ENCODE assay signal across 17 cellular contexts in genomic region chr13:98309569-98310335, GRCh38.
"Had no signal": no experiment of that assay in that cellular context is flagged by ENCODE, and none has a peak within 500 bp of the region (broad histone marks: within the 10 kb centered on the region; RNA-seq: fewer than 3 reads in every experiment).

No MANE protein-coding gene starts in this region.

- DNase-seq: activated CD4-positive, alpha-beta T cell treated with anti-CD3 and anti-CD28 coated beads, Interleukin-2, amount 50 U/mL, for 4 hours; activated effector memory CD4-positive, alpha-beta T cell treated with Interleukin-2 at 50 U/mL for 16 hours; activated T-cell treated with anti-CD3 and anti-CD28 coated beads, Interleukin-2, amount 50 U/mL, for 1 hour; anterior cingulate cortex; effector CD8-positive, alpha-beta T cell; foreskin melanocyte; heart left ventricle; ovary; stimulated activated CD4-positive, alpha-beta T cell treated with anti-CD3 and anti-CD28 coated beads, Interleukin-4, amount 100 ng/mL, for 1 hour; stimulated activated naive CD8-positive, alpha-beta T cell treated with anti-CD3 and anti-CD28 coated beads, Interleukin-15, amount 100 ng/mL, for 72 hours; T-helper 17 cell; uterus had no signal

- H3K4me1 Mint-ChIP-seq: memory B cell; stimulated activated naive CD8-positive, alpha-beta T cell treated with anti-CD3 and anti-CD28 coated beads, Interleukin-15, amount 100 ng/mL, for 72 hours; T-helper 17 cell had no signal

- H3K4me3 ChIP-seq: breast epithelium, ovary, thoracic aorta, uterus had no signal

- H3K4me3 Mint-ChIP-seq: activated naive CD8-positive, alpha-beta T cell; memory B cell; stimulated activated naive CD8-positive, alpha-beta T cell treated with anti-CD3 and anti-CD28 coated beads, Interleukin-15, amount 100 ng/mL, for 72 hours; T-helper 17 cell had no signal

- H3K36me3 ChIP-seq: breast epithelium, heart left ventricle, ovary, thoracic aorta, uterus had no signal

- H3K4me1 ChIP-seq: breast epithelium, uterus had no signal

- H3K27me3 Mint-ChIP-seq: stimulated activated naive CD8-positive, alpha-beta T cell treated with anti-CD3 and anti-CD28 coated beads, Interleukin-15, amount 100 ng/mL, for 72 hours had no signal

- H3K36me3 Mint-ChIP-seq: activated naive CD8-positive, alpha-beta T cell; memory B cell had no signal

- H3K9me3 ChIP-seq: breast epithelium, heart left ventricle, ovary, thoracic aorta, uterus had no signal

- H3K9me3 Mint-ChIP-seq: stimulated activated naive CD8-positive, alpha-beta T cell treated with anti-CD3 and anti-CD28 coated beads, Interleukin-15, amount 100 ng/mL, for 72 hours had no signal

- H3K27ac Mint-ChIP-seq: activated naive CD8-positive, alpha-beta T cell; memory B cell; stimulated activated naive CD8-positive, alpha-beta T cell treated with anti-CD3 and anti-CD28 coated beads, Interleukin-15, amount 100 ng/mL, for 72 hours; T-helper 17 cell had no signal

- ATAC-seq: activated CD4-positive, CD25-positive, alpha-beta regulatory T cell treated with anti-CD3 and anti-CD28 coated beads, Interleukin-2, amount 50 U/mL, for 24 hours; heart left ventricle; stimulated activated naive CD8-positive, alpha-beta T cell treated with anti-CD3 and anti-CD28 coated beads, Interleukin-15, amount 100 ng/mL, for 72 hours; T-helper 17 cell had no signal

- H3K27me3 ChIP-seq: breast epithelium, heart left ventricle, ovary, uterus had no signal

- H3K27ac ChIP-seq: breast epithelium, ovary, thoracic aorta, uterus had no signal
